In the genomic region with DNA sequence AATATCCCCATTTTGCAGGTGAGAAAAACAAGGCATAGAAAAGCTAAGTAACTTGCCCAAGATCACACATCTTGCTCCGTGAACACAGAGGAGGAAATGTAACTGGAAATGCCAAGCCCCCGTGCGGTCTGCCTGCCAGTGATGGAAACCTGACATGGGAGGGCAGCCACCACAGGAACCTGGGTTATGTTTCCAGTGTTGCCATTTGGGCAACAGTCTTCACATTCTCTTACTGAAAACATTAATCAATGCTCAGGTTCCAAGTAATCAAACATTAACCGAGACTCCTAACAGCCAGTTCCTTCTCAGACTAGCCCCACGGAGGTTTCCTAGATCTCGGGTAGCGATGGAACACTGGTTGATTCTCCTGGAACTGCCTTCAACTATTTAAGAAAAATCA, we compare ENCODE assay signal across 1 cellular context.
TF ChIP-seq lines count a peak whose summit lies in the region.

No MANE protein-coding gene starts in this region.

TF ChIP-seq in HCT116, 20 proteins besides CTCF, POLR2A, EP300 and RAD21:
- TF ChIP-seq EZH2phosphoT487 (IDR thresholded peaks at IDR 0.05; ENCODE audit: borderline replicate concordance), result no peak
- TF ChIP-seq TCF7L2 (IDR thresholded peaks at IDR 0.05; ENCODE audit: borderline replicate concordance, extremely low read depth, insufficient read depth, insufficient read length), result no peak
- TF ChIP-seq EGR1 (IDR thresholded peaks at IDR 0.05; ENCODE audit: low read depth), result no peak
- no peak for TF ChIP-seq CBX3 (IDR thresholded peaks at IDR 0.05; ENCODE audit: low read depth)
- no peak for TF ChIP-seq CEBPB (IDR thresholded peaks at IDR 0.05; ENCODE audit: low read depth)
- no peak for TF ChIP-seq ELF1 (IDR thresholded peaks at IDR 0.05; ENCODE audit: borderline replicate concordance, low read depth)
- no peak for TF ChIP-seq JUND (IDR thresholded peaks at IDR 0.05)
- no peak for TF ChIP-seq POLR2AphosphoS5 (IDR thresholded peaks at IDR 0.05; ENCODE audit: low read depth, low read length)
- TF ChIP-seq, protein P1, sequence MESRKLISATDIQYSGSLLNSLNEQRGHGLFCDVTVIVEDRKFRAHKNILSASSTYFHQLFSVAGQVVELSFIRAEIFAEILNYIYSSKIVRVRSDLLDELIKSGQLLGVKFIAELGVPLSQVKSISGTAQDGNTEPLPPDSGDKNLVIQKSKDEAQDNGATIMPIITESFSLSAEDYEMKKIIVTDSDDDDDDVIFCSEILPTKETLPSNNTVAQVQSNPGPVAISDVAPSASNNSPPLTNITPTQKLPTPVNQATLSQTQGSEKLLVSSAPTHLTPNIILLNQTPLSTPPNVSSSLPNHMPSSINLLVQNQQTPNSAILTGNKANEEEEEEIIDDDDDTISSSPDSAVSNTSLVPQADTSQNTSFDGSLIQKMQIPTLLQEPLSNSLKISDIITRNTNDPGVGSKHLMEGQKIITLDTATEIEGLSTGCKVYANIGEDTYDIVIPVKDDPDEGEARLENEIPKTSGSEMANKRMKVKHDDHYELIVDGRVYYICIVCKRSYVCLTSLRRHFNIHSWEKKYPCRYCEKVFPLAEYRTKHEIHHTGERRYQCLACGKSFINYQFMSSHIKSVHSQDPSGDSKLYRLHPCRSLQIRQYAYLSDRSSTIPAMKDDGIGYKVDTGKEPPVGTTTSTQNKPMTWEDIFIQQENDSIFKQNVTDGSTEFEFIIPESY (IDR thresholded peaks at IDR 0.05; ENCODE audit: extremely low read depth, insufficient replicate concordance, low read length), result no peak
- no peak for TF ChIP-seq ATF3 (IDR thresholded peaks at IDR 0.05)
- TF ChIP-seq SP1 (IDR thresholded peaks at IDR 0.05; ENCODE audit: low read depth), result no peak
- TF ChIP-seq ZNF274 (IDR thresholded peaks at IDR 0.05; ENCODE audit: low read depth, low read length), result no peak
- no peak for TF ChIP-seq REST (IDR thresholded peaks at IDR 0.05; ENCODE audit: low read depth)
- no peak for TF ChIP-seq YY1 (IDR thresholded peaks at IDR 0.05; ENCODE audit: extremely low read depth, insufficient replicate concordance, low read depth, low read length)
- TF ChIP-seq MAX (IDR thresholded peaks at IDR 0.05), result no peak
TF ChIP-seq in HCT116: peak in this region for 0.
